In genomic region chr4:159229164-159229563, GRCh38 we compare ENCODE assay signal across 11 cellular contexts.
DNase-seq lines count a peak whose midpoint lies in the region; ATAC-seq and TF ChIP-seq lines count a peak whose summit lies in the region.
"Had no signal": no experiment of that assay in that cellular context is flagged by ENCODE, and none has a peak within 500 bp of the region (broad histone marks: within the 10 kb centered on the region; RNA-seq: fewer than 3 reads in every experiment).

No MANE protein-coding gene starts in this region.

- no peak overlapping the region for H3K27ac Mint-ChIP-seq in stimulated activated effector memory CD8-positive, alpha-beta T cell treated with anti-CD3 and anti-CD28 coated beads, Interleukin-12 subunit alpha, Interleukin-12 subunit beta, amount 100 ng/mL, for 72 hours
- no peak overlapping the region for H3K27ac Mint-ChIP-seq in effector memory CD8-positive, alpha-beta T cell
- H3K27ac Mint-ChIP-seq: activated CD8-positive, alpha-beta T cell treated with anti-CD3 and anti-CD28 coated beads, Interleukin-2, amount 10 ng/mL, durations not matched to agents 7 days and 5 days; dendritic cell treated with granulocyte-macrophage colony-stimulating factor and Interleukin-4, amounts not matched to agents 40 ng/mL and 50 ng/mL, for 4 days; IgD-negative memory B cell had no signal

- TF ChIP-seq CTCF in coronary artery (IDR thresholded peaks at IDR 0.05) = no peak

- H3K36me3 ChIP-seq in stomach smooth muscle (ENCODE audit: control insufficient read depth in 2 of 2, insufficient read depth in 2 of 2, low read length in 2 of 2) (no peaks in the 10 kb centered on the region), H7 (replicated peaks; ENCODE audit: control insufficient read depth, insufficient read depth, low read length) (no peaks in the 10 kb centered on the region)

- H3K9ac ChIP-seq in stomach smooth muscle (ENCODE audit: low read length in 2 of 2) = no peak overlapping the region

- H3K4me3 ChIP-seq in coronary artery (peak overlapping the region; percentile 56), stomach smooth muscle (ENCODE audit: low read length in 2 of 2) (peak overlapping the region; percentile 39 to 47), H7 (ENCODE audit: insufficient read depth, low read depth, low read length) (no peak overlapping the region)

- DNase-seq in HT-29 (ENCODE audit: low spot score) (peak; percentile 62), coronary artery (ENCODE audit: low spot score) (no peak), islet precursor cell (peak; percentile 92), H7 (no peak)
- no peak for DNase-seq in stimulated activated effector memory CD8-positive, alpha-beta T cell treated with anti-CD3 and anti-CD28 coated beads, Interleukin-12 subunit alpha, Interleukin-12 subunit beta, amount 100 ng/mL, for 72 hours (ENCODE audit: low spot score in 2 of 2)
- DNase-seq in effector memory CD8-positive, alpha-beta T cell = no peak
- DNase-seq: activated CD8-positive, alpha-beta T cell treated with anti-CD3 and anti-CD28 coated beads, Interleukin-2, amount 10 ng/mL, durations not matched to agents 7 days and 5 days had no signal

- H3K9me3 Mint-ChIP-seq in stimulated activated effector memory CD8-positive, alpha-beta T cell treated with anti-CD3 and anti-CD28 coated beads, Interleukin-12 subunit alpha, Interleukin-12 subunit beta, amount 100 ng/mL, for 72 hours = peaks cover 4% of the 10 kb centered on the region
- H3K9me3 Mint-ChIP-seq in effector memory CD8-positive, alpha-beta T cell = no peaks in the 10 kb centered on the region

- H3K27me3 Mint-ChIP-seq in effector memory CD8-positive, alpha-beta T cell = no peaks in the 10 kb centered on the region
- H3K27me3 Mint-ChIP-seq: dendritic cell treated with granulocyte-macrophage colony-stimulating factor and Interleukin-4, amounts not matched to agents 40 ng/mL and 50 ng/mL, for 4 days had no signal

- peaks cover 4% of the 10 kb centered on the region for H3K4me1 ChIP-seq in stomach smooth muscle (ENCODE audit: control insufficient read depth, insufficient read depth, low read length)

- H3K4me1 Mint-ChIP-seq in stimulated activated effector memory CD8-positive, alpha-beta T cell treated with anti-CD3 and anti-CD28 coated beads, Interleukin-12 subunit alpha, Interleukin-12 subunit beta, amount 100 ng/mL, for 72 hours = peaks cover 30% of the 10 kb centered on the region
- H3K4me1 Mint-ChIP-seq in effector memory CD8-positive, alpha-beta T cell (ENCODE audit: low read depth in 2 of 2) = peaks cover 13 to 32% of the 10 kb centered on the region in 2 donors

- H3K4me3 Mint-ChIP-seq in stimulated activated effector memory CD8-positive, alpha-beta T cell treated with anti-CD3 and anti-CD28 coated beads, Interleukin-12 subunit alpha, Interleukin-12 subunit beta, amount 100 ng/mL, for 72 hours = no peak overlapping the region
- H3K4me3 Mint-ChIP-seq in effector memory CD8-positive, alpha-beta T cell = no peak overlapping the region
- H3K4me3 Mint-ChIP-seq: activated CD8-positive, alpha-beta T cell treated with anti-CD3 and anti-CD28 coated beads, Interleukin-2, amount 10 ng/mL, durations not matched to agents 7 days and 5 days; dendritic cell treated with granulocyte-macrophage colony-stimulating factor and Interleukin-4, amounts not matched to agents 40 ng/mL and 50 ng/mL, for 4 days; IgD-negative memory B cell had no signal

- no peak for ATAC-seq in HG02588 (IDR thresholded peaks at IDR 0.05; ENCODE audit: unreplicated experiment)
- no peak for ATAC-seq in stimulated activated effector memory CD8-positive, alpha-beta T cell treated with anti-CD3 and anti-CD28 coated beads, Interleukin-12 subunit alpha, Interleukin-12 subunit beta, amount 100 ng/mL, for 72 hours
- ATAC-seq in effector memory CD8-positive, alpha-beta T cell (replicated peaks) = no peak
- ATAC-seq: activated CD8-positive, alpha-beta T cell treated with anti-CD3 and anti-CD28 coated beads, Interleukin-2, amount 10 ng/mL, durations not matched to agents 7 days and 5 days had no signal

- peak overlapping the region in 1 of 2 donors; percentile 34 for H3K27ac ChIP-seq in coronary artery
- no peak overlapping the region for H3K27ac ChIP-seq in stomach smooth muscle (ENCODE audit: low read length)

- no peaks in the 10 kb centered on the region for H3K36me3 Mint-ChIP-seq in stimulated activated effector memory CD8-positive, alpha-beta T cell treated with anti-CD3 and anti-CD28 coated beads, Interleukin-12 subunit alpha, Interleukin-12 subunit beta, amount 100 ng/mL, for 72 hours
- H3K36me3 Mint-ChIP-seq in effector memory CD8-positive, alpha-beta T cell (ENCODE audit: insufficient read depth) = peaks cover 3% of the 10 kb centered on the region

- no peaks in the 10 kb centered on the region for H3K27me3 ChIP-seq in stomach smooth muscle (ENCODE audit: control insufficient read depth in 1 of 2, insufficient read depth in 2 of 2, low read length in 2 of 2)
- no peaks in the 10 kb centered on the region for H3K27me3 ChIP-seq in H7 (ENCODE audit: control insufficient read depth, insufficient read depth, low read length)

- no peaks in the 10 kb centered on the region for H3K9me3 ChIP-seq in stomach smooth muscle (ENCODE audit: control insufficient read depth in 2 of 2, low read length in 2 of 2)

Comparison
In these comparisons a context has a peak if more than half of its experiments do, and no peak if none do; other contexts are left out.
1. DNase-seq: peak in HT-29 (single experiment) and islet precursor cell (single experiment); none in coronary artery (single experiment), stimulated activated effector memory CD8-positive, alpha-beta T cell treated with anti-CD3 and anti-CD28 coated beads, Interleukin-12 subunit alpha, Interleukin-12 subunit beta, amount 100 ng/mL, for 72 hours (0 of 2), H7 (single experiment) and effector memory CD8-positive, alpha-beta T cell (0 of 3).